8 cellular contexts compared by ENCODE assay signal in the genomic region with DNA sequence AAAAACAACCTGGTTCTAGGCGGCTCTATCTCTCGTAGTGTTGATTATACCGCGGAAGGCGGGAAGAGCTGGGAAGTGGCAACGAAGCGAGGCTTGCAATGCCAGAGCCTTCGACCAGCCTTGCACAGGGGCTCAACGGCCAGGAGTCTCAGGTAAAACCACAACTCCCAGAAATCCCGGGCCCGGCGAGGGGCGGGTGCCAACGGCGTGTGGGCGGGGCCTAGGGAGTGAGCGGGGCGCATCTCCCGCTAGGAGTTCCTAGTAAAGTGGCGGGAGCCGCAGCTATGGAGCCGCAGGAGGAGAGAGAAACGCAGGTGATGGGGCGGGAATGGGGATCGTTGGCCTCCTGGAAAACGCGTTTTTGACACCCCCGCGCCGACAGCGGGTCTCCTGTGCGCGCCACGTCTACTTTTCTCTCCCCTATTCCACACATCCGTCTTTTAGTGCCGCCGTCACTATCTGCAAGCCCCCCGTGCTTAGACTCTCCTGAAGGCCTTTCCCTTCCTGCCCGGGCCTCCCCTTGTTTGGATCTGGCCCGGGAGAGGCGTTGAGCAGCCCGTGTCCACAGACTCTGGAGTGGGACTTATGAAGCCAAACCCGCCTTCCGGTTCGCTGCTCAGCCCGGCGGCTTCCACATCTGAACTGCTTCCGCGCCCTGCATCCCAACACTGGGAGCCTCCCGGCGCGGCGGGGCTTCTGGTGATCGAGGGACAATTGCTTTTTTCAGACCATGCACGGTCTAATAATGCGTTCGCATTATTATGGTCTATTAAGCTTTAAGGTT. TPM values are rescaled to one million over a fixed set of nuclear protein-coding genes. Genes with fewer than 3 reads are reported as not detected.
DNase-seq lines count a peak whose midpoint lies in the region; ATAC-seq and TF ChIP-seq lines count a peak whose summit lies in the region.

A gene with protein sequence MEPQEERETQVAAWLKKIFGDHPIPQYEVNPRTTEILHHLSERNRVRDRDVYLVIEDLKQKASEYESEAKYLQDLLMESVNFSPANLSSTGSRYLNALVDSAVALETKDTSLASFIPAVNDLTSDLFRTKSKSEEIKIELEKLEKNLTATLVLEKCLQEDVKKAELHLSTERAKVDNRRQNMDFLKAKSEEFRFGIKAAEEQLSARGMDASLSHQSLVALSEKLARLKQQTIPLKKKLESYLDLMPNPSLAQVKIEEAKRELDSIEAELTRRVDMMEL (plus strand): TSS at position 258 of the 784 bp plus-strand sequence. CDS start 27 bp downstream, at position 285.

- peak within 1 kb of the TSS; percentile 73 for H3K4me3 ChIP-seq in PC-9
- H3K4me3 ChIP-seq in mucosa of descending colon, result peak within 1 kb of the TSS; percentile 76

- TF ChIP-seq EP300 in Ishikawa (IDR thresholded peaks at IDR 0.05; ENCODE audit: borderline replicate concordance), result no peak

- BruUV-seq in PC-9 (replicated peaks; lab: Mats Ljungman, UMichigan), result TSS peak; percentile 67

- no peaks in the 10 kb centered on the region for H3K27me3 ChIP-seq in PC-9 (ENCODE audit: insufficient read depth, low read depth)

- no peak within 1 kb of the TSS for H3K27ac ChIP-seq in PC-9
- peak within 1 kb of the TSS; percentile 46 for H3K27ac ChIP-seq in epithelial cell of prostate

- H3K36me3 ChIP-seq in PC-9 (ENCODE audit: low read depth), result no peaks in the 10 kb centered on the region
- H3K36me3 ChIP-seq in mucosa of descending colon (ENCODE audit: low read depth), result no peaks in the 10 kb centered on the region

- H3K79me2 ChIP-seq in PC-9 (ENCODE audit: low read depth), result peaks cover 6% of the 10 kb centered on the region; the same call in 1 of the 2 replicates

- peak within 1 kb of the TSS; percentile 95 for H3K4me2 ChIP-seq in PC-9

- H3K4me1 ChIP-seq in PC-9 (replicated peaks; ENCODE audit: insufficient read depth), result peaks cover 10% of the 10 kb centered on the region; the same call in 1 of the 2 replicates
- peaks cover 4% of the 10 kb centered on the region for H3K4me1 ChIP-seq in mucosa of descending colon (ENCODE audit: low read depth)

- no peaks in the 10 kb centered on the region for H3K9me3 ChIP-seq in PC-9 (ENCODE audit: insufficient read depth, low read depth)
- H3K9me3 ChIP-seq in mucosa of descending colon, result no peaks in the 10 kb centered on the region

- intact Hi-C loops in PC-9 (cut with micrococcal nuclease; ENCODE audit: unreplicated experiment) (no loop called here), mucosa of descending colon (cut with DNase I, micrococcal nuclease) (no loop called here)

- peak within 1 kb of the TSS; percentile 98 for H2AFZ ChIP-seq in PC-9

- TF ChIP-seq CTCF in PC-9 (conservative IDR thresholded peaks at IDR 0.05) (no peak), mucosa of descending colon (IDR thresholded peaks at IDR 0.05) (no peak)

- DNase-seq in DMS 273 treated with DMSO at 0.1 percent for 48 hours (lab: John Stamatoyannopoulos, UW) (peak; percentile 67), PC-9 (peak; percentile 74 to 82), epithelial cell of prostate (ENCODE audit: low read depth, low spot score) (no peak), mucosa of descending colon (peak; percentile 95 to 97 (median 95))
- peak; percentile 86 for DNase-seq in activated T-cell treated with anti-CD3 and anti-CD28 coated beads, Interleukin-2, amount 50 U/mL, for 1 hour
- peak; percentile 67 to 71 for DNase-seq in stimulated activated CD8-positive, alpha-beta memory T cell treated with anti-CD3 and anti-CD28 coated beads, Interleukin-4, amount 100 ng/mL, for 1 hour (ENCODE audit: low read depth in 2 of 2, low spot score in 1 of 2)

- TF ChIP-seq RAD21 in Ishikawa (IDR thresholded peaks at IDR 0.05; ENCODE audit: low read depth), result no peak

- CTCF ChIA-PET in PC-9 (lab: Charles Lee), result interaction anchor here (0.6 kb wide), 1 partner anchor 1638 kb away, joined by 3 read pairs; no protein-coding TSS in a partner anchor

- H4K20me1 ChIP-seq in PC-9 (ENCODE audit: insufficient read depth), result no peaks in the 10 kb centered on the region

- peaks cover 4% of the 10 kb centered on the region; the same call in 1 of the 2 replicates for H3F3A ChIP-seq in PC-9 (ENCODE audit: insufficient read depth, low read depth)

- H3K9me2 ChIP-seq in PC-9 (ENCODE audit: insufficient read depth), result no peaks in the 10 kb centered on the region

- peak; percentile 91 for ATAC-seq in GM21528 (IDR thresholded peaks at IDR 0.05; ENCODE audit: low FRiP score, unreplicated experiment)
- ATAC-seq in mucosa of descending colon, result peak; percentile 99

- POLR2A ChIA-PET in PC-9 (lab: Charles Lee; ENCODE audit: unreplicated experiment), result interaction anchor here (0.7 kb wide), 1 partner anchor 95 kb away, joined by 15 read pairs; no protein-coding TSS in a partner anchor

TF ChIP-seq in Ishikawa, 13 proteins besides CTCF, POLR2A, EP300 and RAD21:
- no peak; the same call in 1 of the 2 replicates for TF ChIP-seq ZBTB7A (IDR thresholded peaks at IDR 0.05; ENCODE audit: low read depth)
- TF ChIP-seq FOXM1 (IDR thresholded peaks at IDR 0.05; ENCODE audit: borderline replicate concordance, low read depth), result no peak
- TF ChIP-seq, protein P1, sequence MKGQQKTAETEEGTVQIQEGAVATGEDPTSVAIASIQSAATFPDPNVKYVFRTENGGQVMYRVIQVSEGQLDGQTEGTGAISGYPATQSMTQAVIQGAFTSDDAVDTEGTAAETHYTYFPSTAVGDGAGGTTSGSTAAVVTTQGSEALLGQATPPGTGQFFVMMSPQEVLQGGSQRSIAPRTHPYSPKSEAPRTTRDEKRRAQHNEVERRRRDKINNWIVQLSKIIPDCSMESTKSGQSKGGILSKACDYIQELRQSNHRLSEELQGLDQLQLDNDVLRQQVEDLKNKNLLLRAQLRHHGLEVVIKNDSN (IDR thresholded peaks at IDR 0.05), result no peak
- TF ChIP-seq NFIC (IDR thresholded peaks at IDR 0.05), result no peak
- no peak for TF ChIP-seq TCF12 (IDR thresholded peaks at IDR 0.05; ENCODE audit: low read depth)
- TF ChIP-seq TAF1 (IDR thresholded peaks at IDR 0.05; ENCODE audit: low read depth), result peak; percentile 82
- 0 out of 2 replicates have a peak, but pooled peaks have one; percentile 32 for TF ChIP-seq YY1 (IDR thresholded peaks at IDR 0.05; ENCODE audit: low read depth)
- TF ChIP-seq EGR1 (IDR thresholded peaks at IDR 0.05), result no peak
- TF ChIP-seq, protein P2, sequence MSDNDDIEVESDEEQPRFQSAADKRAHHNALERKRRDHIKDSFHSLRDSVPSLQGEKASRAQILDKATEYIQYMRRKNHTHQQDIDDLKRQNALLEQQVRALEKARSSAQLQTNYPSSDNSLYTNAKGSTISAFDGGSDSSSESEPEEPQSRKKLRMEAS (IDR thresholded peaks at IDR 0.05), result peak; percentile 92
- no peak for TF ChIP-seq CREB1 (IDR thresholded peaks at IDR 0.05; ENCODE audit: low read depth)
- no peak; the same call in 1 of the 2 replicates for TF ChIP-seq TEAD4 (IDR thresholded peaks at IDR 0.05)
- no peak for TF ChIP-seq CEBPB (IDR thresholded peaks at IDR 0.05)
- TF ChIP-seq, protein P3, sequence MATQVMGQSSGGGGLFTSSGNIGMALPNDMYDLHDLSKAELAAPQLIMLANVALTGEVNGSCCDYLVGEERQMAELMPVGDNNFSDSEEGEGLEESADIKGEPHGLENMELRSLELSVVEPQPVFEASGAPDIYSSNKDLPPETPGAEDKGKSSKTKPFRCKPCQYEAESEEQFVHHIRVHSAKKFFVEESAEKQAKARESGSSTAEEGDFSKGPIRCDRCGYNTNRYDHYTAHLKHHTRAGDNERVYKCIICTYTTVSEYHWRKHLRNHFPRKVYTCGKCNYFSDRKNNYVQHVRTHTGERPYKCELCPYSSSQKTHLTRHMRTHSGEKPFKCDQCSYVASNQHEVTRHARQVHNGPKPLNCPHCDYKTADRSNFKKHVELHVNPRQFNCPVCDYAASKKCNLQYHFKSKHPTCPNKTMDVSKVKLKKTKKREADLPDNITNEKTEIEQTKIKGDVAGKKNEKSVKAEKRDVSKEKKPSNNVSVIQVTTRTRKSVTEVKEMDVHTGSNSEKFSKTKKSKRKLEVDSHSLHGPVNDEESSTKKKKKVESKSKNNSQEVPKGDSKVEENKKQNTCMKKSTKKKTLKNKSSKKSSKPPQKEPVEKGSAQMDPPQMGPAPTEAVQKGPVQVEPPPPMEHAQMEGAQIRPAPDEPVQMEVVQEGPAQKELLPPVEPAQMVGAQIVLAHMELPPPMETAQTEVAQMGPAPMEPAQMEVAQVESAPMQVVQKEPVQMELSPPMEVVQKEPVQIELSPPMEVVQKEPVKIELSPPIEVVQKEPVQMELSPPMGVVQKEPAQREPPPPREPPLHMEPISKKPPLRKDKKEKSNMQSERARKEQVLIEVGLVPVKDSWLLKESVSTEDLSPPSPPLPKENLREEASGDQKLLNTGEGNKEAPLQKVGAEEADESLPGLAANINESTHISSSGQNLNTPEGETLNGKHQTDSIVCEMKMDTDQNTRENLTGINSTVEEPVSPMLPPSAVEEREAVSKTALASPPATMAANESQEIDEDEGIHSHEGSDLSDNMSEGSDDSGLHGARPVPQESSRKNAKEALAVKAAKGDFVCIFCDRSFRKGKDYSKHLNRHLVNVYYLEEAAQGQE (IDR thresholded peaks at IDR 0.05; ENCODE audit: low read depth), result peak; percentile 5; the same call in 1 of the 2 replicates

RNA-seq across cellular contexts. Expression of the gene that starts here (rescaled TPM):
- 25.3 and 33.3 TPM in 2 replicates for total RNA-seq in PC-9 (2021)
- 10 to 100 TPM in 2 of 3 donors, 1 to 10 TPM in 1; 8.2 to 26.2 (median 18.4) TPM for total RNA-seq in mucosa of descending colon
